ENCODE assay signal across 19 cellular contexts in the genomic region with DNA sequence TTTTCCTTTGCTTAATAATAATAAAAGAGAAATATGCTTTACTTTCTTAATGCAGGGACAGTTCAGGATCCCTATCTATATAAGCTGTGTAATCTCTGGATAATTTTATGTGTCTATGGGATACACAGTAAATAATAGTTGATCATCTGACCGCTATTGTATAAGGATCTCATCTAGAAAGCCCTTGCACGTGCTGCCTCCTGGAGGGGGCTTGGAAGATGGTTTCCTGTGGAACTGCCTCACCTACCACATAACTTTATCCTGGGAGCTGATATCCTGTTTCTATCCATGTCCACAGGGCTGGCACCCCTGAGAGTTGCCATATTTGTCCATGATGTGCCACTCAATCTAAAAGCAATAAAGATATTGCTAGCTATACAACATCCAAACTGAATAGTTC.
DNase-seq lines count a peak whose midpoint lies in the region; ATAC-seq, FAIRE-seq and TF ChIP-seq lines count a peak whose summit lies in the region.
"Had no signal": no experiment of that assay in that cellular context is flagged by ENCODE, and none has a peak within 500 bp of the region (broad histone marks: within the 10 kb centered on the region; RNA-seq: fewer than 3 reads in every experiment).

No MANE protein-coding gene starts in this region.

- H4K5ac ChIP-seq in H9 (ENCODE audit: insufficient read length, low read depth, low read length), result no peak overlapping the region
- no peak overlapping the region for H4K5ac ChIP-seq in H1 (ENCODE audit: insufficient read length, low read depth, low read length)
- no peak overlapping the region for H4K5ac ChIP-seq in mesendoderm (ENCODE audit: low read length)

- H3K23me2 ChIP-seq in H9 (ENCODE audit: insufficient read length, low read depth, low read length, poor library complexity, severe bottlenecking) (no peaks in the 10 kb centered on the region), H1 (ENCODE audit: low read depth, low read length) (no peaks in the 10 kb centered on the region)

- H3K18ac ChIP-seq in H9 (ENCODE audit: insufficient read length, low read depth, low read length), result no peak overlapping the region
- no peak overlapping the region for H3K18ac ChIP-seq in H1 (ENCODE audit: extremely low read depth, low read length)
- H3K18ac ChIP-seq in mesendoderm (ENCODE audit: low read length), result no peak overlapping the region

- H3K14ac ChIP-seq in H9 (ENCODE audit: insufficient read depth, low read length) (no peak overlapping the region), H1 (ENCODE audit: insufficient read length) (no peak overlapping the region)

- TF ChIP-seq CTCF in H9 (conservative IDR thresholded peaks at IDR 0.05), result peak; percentile 37; the same call in 1 of the 3 replicates
- TF ChIP-seq CTCF in H1 (IDR thresholded peaks at IDR 0.05; ENCODE audit: control extremely low read depth in 1 of 3, insufficient read depth in 1 of 3, low read depth in 1 of 3, low read length in 3 of 3), result peak in 2 of 3 experiments; percentile 12 to 18; a peak in 2 of 4 replicates

- no peak overlapping the region for H3K23ac ChIP-seq in H9 (ENCODE audit: insufficient read length, low read depth, low read length)
- no peak overlapping the region for H3K23ac ChIP-seq in H1 (ENCODE audit: insufficient read length)
- H3K23ac ChIP-seq in mesendoderm (ENCODE audit: low read length), result no peak overlapping the region

- no peaks in the 10 kb centered on the region for H4K20me1 ChIP-seq in H9 (ENCODE audit: control insufficient read depth, insufficient read depth, insufficient read length)
- no peaks in the 10 kb centered on the region for H4K20me1 ChIP-seq in H1 (replicated peaks in 1 of 2; ENCODE audit: control insufficient read depth in 1 of 2, insufficient read depth in 2 of 2, low read length in 2 of 2)

- DNase-seq in GM12892 (ENCODE audit: insufficient read length) (no peak), H9 (no peak), H1 (ENCODE audit: low read depth in 1 of 2, low spot score in 2 of 2) (no peak), mesendoderm (peak; percentile 4), T-cell (no peak)
- DNase-seq: DMS 273 treated with DMSO at 0.1 percent for 48 hours, GDM1, IMR-90, NCI-H2081, NCI-H446 treated with DMSO at 0.1 percent for 48 hours, NCI-H774, PC-3, RPMI8226, T-helper 17 cell had no signal

- H3K9ac ChIP-seq in H9 (ENCODE audit: extremely low read depth, insufficient read length, low read length) (no peak overlapping the region), H1 (replicated peaks in 1 of 4; ENCODE audit: extremely low read depth in 1 of 4, low read depth in 3 of 4, low read length in 3 of 4) (no peak overlapping the region), mesendoderm (ENCODE audit: low read length) (no peak overlapping the region)

- no peaks in the 10 kb centered on the region for H3K27me3 ChIP-seq in H9 (ENCODE audit: insufficient read depth, low read length)
- no peaks in the 10 kb centered on the region for H3K27me3 ChIP-seq in H1 (replicated peaks in 1 of 4; ENCODE audit: control insufficient read depth in 3 of 4, extremely low read depth in 1 of 4, insufficient read depth in 3 of 4, low read length in 3 of 4)
- H3K27me3 ChIP-seq in mesendoderm (ENCODE audit: insufficient read depth, low read length, poor library complexity), result no peaks in the 10 kb centered on the region

- TF ChIP-seq POLR2A in GM12892 (IDR thresholded peaks at IDR 0.05; ENCODE audit: low read depth, low read length), result no peak
- TF ChIP-seq POLR2A in H1 (IDR thresholded peaks at IDR 0.05; ENCODE audit: control extremely low read depth in 1 of 2, low read depth in 2 of 2, low read length in 2 of 2), result no peak

- H3K79me2 ChIP-seq in H9 (ENCODE audit: insufficient read depth, low read length), result no peaks in the 10 kb centered on the region
- no peaks in the 10 kb centered on the region for H3K79me2 ChIP-seq in H1 (ENCODE audit: control insufficient read depth in 1 of 2, insufficient read depth in 2 of 2, low read length in 2 of 2)
- H3K79me2 ChIP-seq in mesendoderm (ENCODE audit: control insufficient read depth, insufficient read depth, low read length), result no peaks in the 10 kb centered on the region

- ATAC-seq in T-cell (replicated peaks in 1 of 4), result no peak
- no peak for ATAC-seq in HG03460 (IDR thresholded peaks at IDR 0.05; ENCODE audit: unreplicated experiment)
- ATAC-seq in GM18858 (IDR thresholded peaks at IDR 0.05; ENCODE audit: unreplicated experiment), result no peak
- ATAC-seq: PC-3, T-helper 17 cell had no signal

- peaks cover 46 to 54% of the 10 kb centered on the region in 2 experiments for H3K9me3 Mint-ChIP-seq in H9
- H3K9me3 Mint-ChIP-seq in T-cell, result no peaks in the 10 kb centered on the region

- H3K79me1 ChIP-seq in H9 (ENCODE audit: insufficient read depth, low read depth, low read length, poor library complexity, severe bottlenecking), result no peaks in the 10 kb centered on the region
- no peaks in the 10 kb centered on the region for H3K79me1 ChIP-seq in H1 (ENCODE audit: low read depth, low read length)
- H3K79me1 ChIP-seq in mesendoderm (ENCODE audit: low read length), result no peaks in the 10 kb centered on the region

- H2BK5ac ChIP-seq in H9 (ENCODE audit: insufficient read length, low read length) (no peak overlapping the region), H1 (ENCODE audit: low read depth, low read length) (no peak overlapping the region), mesendoderm (ENCODE audit: low read length) (no peak overlapping the region)

- H4K8ac ChIP-seq in H9 (replicated peaks; ENCODE audit: insufficient read length, low read depth, low read length) (no peak overlapping the region), H1 (ENCODE audit: extremely low read depth, insufficient read depth, low read length) (no peak overlapping the region), mesendoderm (ENCODE audit: low read depth, low read length) (no peak overlapping the region)

- H3K4me3 Mint-ChIP-seq in H9 (no peak overlapping the region), T-cell (no peak overlapping the region)
- H3K4me3 Mint-ChIP-seq: B cell, T-helper 17 cell had no signal

- no peak overlapping the region for H3T11ph ChIP-seq in H9 (ENCODE audit: low read length)

- H3K27me3 Mint-ChIP-seq in H9 (ENCODE audit: low read depth) (no peaks in the 10 kb centered on the region), T-cell (peaks cover 4 to 29% of the 10 kb centered on the region in 2 donors)

- H3K4me1 ChIP-seq in H9 (ENCODE audit: insufficient read depth, low read length) (no peaks in the 10 kb centered on the region), H1 (replicated peaks in 1 of 4; ENCODE audit: control insufficient read depth in 3 of 4, insufficient read depth in 4 of 4, low read length in 3 of 4) (no peaks in the 10 kb centered on the region), mesendoderm (ENCODE audit: control insufficient read depth, low read depth, low read length) (no peaks in the 10 kb centered on the region)

- TF ChIP-seq RAD21 in H1 (IDR thresholded peaks at IDR 0.05 in 1 of 2, conservative IDR thresholded peaks at IDR 0.05 in 1 of 2; ENCODE audit: low read depth in 2 of 2, low read length in 2 of 2), result peak; percentile 12 to 39; a peak in 2 of 4 replicates

- WGBS in H9 (ENCODE audit: extremely low coverage, insufficient read length, low lambda C conversion rate), result no CpG with 5 or more reads among the region's 2 CpGs
- WGBS in H1 (ENCODE audit: extremely low coverage in 1 of 2, insufficient coverage in 1 of 2, insufficient read length in 1 of 2, insufficient replicate concordance in 2 of 2, low coverage in 1 of 2, low lambda C conversion rate in 2 of 2, missing lambda C conversion rate in 1 of 2), 2 experiments, result 77% methylated on average over 2 of the region's 2 CpGs; no CpG with 5 or more reads in 1 of the 2 experiments
- WGBS in mesendoderm (ENCODE audit: extremely low coverage, insufficient coverage, low lambda C conversion rate), result no CpG with 5 or more reads among the region's 2 CpGs

- H3K27ac ChIP-seq in H9 (ENCODE audit: insufficient read length, low read depth, low read length) (no peak overlapping the region), H1 (ENCODE audit: low read depth, low read length) (no peak overlapping the region), mesendoderm (ENCODE audit: low read depth, low read length) (no peak overlapping the region)

- no peaks in the 10 kb centered on the region; a peak in 1 of 7 replicates for H3K36me3 Mint-ChIP-seq in H9 (ENCODE audit: insufficient read depth in 1 of 3, low read depth in 3 of 3)
- H3K36me3 Mint-ChIP-seq in T-cell, result no peaks in the 10 kb centered on the region

- H4K91ac ChIP-seq in H9 (ENCODE audit: insufficient read length, low read depth, low read length), result no peak overlapping the region
- no peak overlapping the region for H4K91ac ChIP-seq in H1 (replicated peaks; ENCODE audit: insufficient read length, low read length)

- H2BK15ac ChIP-seq in H9 (ENCODE audit: low read depth, low read length), result no peak overlapping the region
- H2BK15ac ChIP-seq in H1 (ENCODE audit: low read length), result no peak overlapping the region
- no peak overlapping the region for H2BK15ac ChIP-seq in mesendoderm (replicated peaks; ENCODE audit: low read depth)

- 0 out of 4 replicates have a peak, but pooled peaks cover 0 to 3% of the 10 kb centered on the region in 2 experiments for H3K4me1 Mint-ChIP-seq in H9
- no peaks in the 10 kb centered on the region for H3K4me1 Mint-ChIP-seq in T-cell
- H3K4me1 Mint-ChIP-seq: B cell, T-helper 17 cell had no signal

- POLR2A ChIA-PET in H1 (lab: Charles Lee; ENCODE audit: partially characterized antibody), result no interaction called here
- POLR2A ChIA-PET in T-cell (lab: Charles Lee), result no interaction called here

- FAIRE-seq in GM12892 (lab: Jason Lieb, UNC) (peak; percentile 56), H1 (lab: Jason Lieb, UNC) (no peak)
- FAIRE-seq: H54, HTR-8/SVneo had no signal

- CTCF ChIA-PET in H1 (lab: Charles Lee; ENCODE audit: partially characterized antibody), result interaction anchor here (0.7 to 1.2 kb wide), 5 partner anchors 11 to 54 kb away, joined by 3 to 4 read pairs (median 3); no protein-coding TSS in a partner anchor
- CTCF ChIA-PET in T-cell (lab: Charles Lee), result no interaction called here

- H3K27ac Mint-ChIP-seq in H9 (no peak overlapping the region), T-cell (no peak overlapping the region)
- H3K27ac Mint-ChIP-seq: B cell, T-helper 17 cell had no signal

- no peak overlapping the region for H3K4ac ChIP-seq in H9 (ENCODE audit: low read depth, low read length)
- no peak overlapping the region for H3K4ac ChIP-seq in H1 (replicated peaks; ENCODE audit: insufficient read length, low read depth, low read length)
- no peak overlapping the region for H3K4ac ChIP-seq in mesendoderm (ENCODE audit: low read depth, low read length)

- H2AK5ac ChIP-seq in H9 (ENCODE audit: insufficient read length, low read length) (no peak overlapping the region), H1 (ENCODE audit: low read depth, low read length) (no peak overlapping the region), mesendoderm (ENCODE audit: low read length) (no peak overlapping the region)

- H3K36me3 ChIP-seq in H1 (ENCODE audit: control insufficient read depth in 2 of 4, insufficient read depth in 4 of 4, low read length in 3 of 4) (no peaks in the 10 kb centered on the region), mesendoderm (ENCODE audit: control insufficient read depth, insufficient read depth, low read length) (no peaks in the 10 kb centered on the region)

- H2BK12ac ChIP-seq in H9 (ENCODE audit: insufficient read length, low read depth, low read length) (no peak overlapping the region), H1 (ENCODE audit: low read depth, low read length) (no peak overlapping the region)

- H3K56ac ChIP-seq in H9 (ENCODE audit: insufficient read length, low read depth, low read length) (no peak overlapping the region), H1 (replicated peaks; ENCODE audit: insufficient read length, low read depth, low read length) (no peak overlapping the region), mesendoderm (ENCODE audit: low read length) (no peak overlapping the region)

- H2BK20ac ChIP-seq in H9 (ENCODE audit: low read depth, low read length, poor library complexity, severe bottlenecking) (no peak overlapping the region), H1 (ENCODE audit: low read length) (no peak overlapping the region)

- no peak for TF ChIP-seq EP300 in H1 (IDR thresholded peaks at IDR 0.05; ENCODE audit: borderline replicate concordance in 1 of 2, low read depth in 2 of 2, low read length in 2 of 2)

- H3K4me3 ChIP-seq in H1 (ENCODE audit: extremely low read depth in 1 of 4, insufficient read depth in 2 of 4, low read depth in 3 of 4, low read length in 4 of 4), result no peak overlapping the region
- H3K4me3 ChIP-seq in mesendoderm (ENCODE audit: low read length), result no peak overlapping the region

- H3K9me3 ChIP-seq in H9 (ENCODE audit: control insufficient read depth, low read depth, low read length) (no peaks in the 10 kb centered on the region), H1 (ENCODE audit: insufficient read depth in 2 of 2, low read depth in 1 of 2, low read length in 1 of 2) (no peaks in the 10 kb centered on the region)

- H2AFZ ChIP-seq in H9 (ENCODE audit: low read length) (no peak overlapping the region), H1 (ENCODE audit: low read length) (no peak overlapping the region)

- no peak overlapping the region for H3K4me2 ChIP-seq in H9 (ENCODE audit: insufficient read depth, insufficient read length, low read length)
- no peak overlapping the region for H3K4me2 ChIP-seq in H1 (ENCODE audit: insufficient read depth in 1 of 2, low read depth in 2 of 2, low read length in 2 of 2)
- H3K4me2 ChIP-seq in mesendoderm (ENCODE audit: low read length), result no peak overlapping the region

- H2BK120ac ChIP-seq in H9 (ENCODE audit: low read depth, low read length, poor library complexity, severe bottlenecking) (no peak overlapping the region), H1 (replicated peaks; ENCODE audit: low read depth, low read length) (no peak overlapping the region), mesendoderm (ENCODE audit: low read depth, low read length) (no peak overlapping the region)
